Comparison of ENCODE assay signal across 9 cellular contexts in the genomic region with DNA sequence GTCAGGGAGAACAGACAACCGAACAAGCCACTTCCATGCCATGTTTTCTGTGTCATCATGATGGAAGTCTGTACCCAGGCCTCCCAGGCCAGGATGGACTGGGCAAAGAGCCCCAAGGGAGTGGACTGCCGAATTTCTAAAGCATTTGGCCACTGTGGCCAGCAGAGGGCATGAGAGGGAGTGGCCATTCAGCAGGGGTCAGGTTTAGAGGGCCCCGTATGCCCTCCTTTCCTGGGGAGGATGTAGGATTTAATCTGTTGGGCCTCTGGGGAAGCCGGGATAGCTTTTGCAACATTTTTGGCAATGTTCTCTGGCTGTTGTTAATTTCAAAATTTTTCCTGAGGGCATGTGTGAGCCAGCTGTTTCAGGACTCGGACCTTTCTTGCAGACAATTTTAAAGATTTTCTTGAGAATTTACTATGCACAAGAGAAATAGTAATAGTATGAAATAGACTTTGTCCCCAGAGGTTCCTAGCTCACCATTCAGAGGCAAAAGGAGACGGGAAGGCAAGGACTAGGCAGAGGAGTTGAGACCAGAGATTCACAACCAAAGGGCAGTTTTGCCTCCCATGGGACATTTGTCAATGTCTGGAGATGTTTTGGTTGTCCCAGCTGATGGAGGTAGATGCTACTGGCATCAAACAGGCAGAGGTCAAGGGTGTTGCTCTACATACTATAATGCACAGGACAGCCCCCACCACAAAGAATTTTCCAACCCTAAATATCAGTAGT. TPM values are rescaled to one million over a fixed set of nuclear protein-coding genes. Genes with fewer than 3 reads are reported as not detected.
DNase-seq lines count a peak whose midpoint lies in the region; ATAC-seq, FAIRE-seq and TF ChIP-seq lines count a peak whose summit lies in the region.
"Had no signal": no experiment of that assay in that cellular context is flagged by ENCODE, and none has a peak within 500 bp of the region (broad histone marks: within the 10 kb centered on the region; RNA-seq: fewer than 3 reads in every experiment).

No MANE protein-coding gene starts in this region.

- no peaks in the 10 kb centered on the region for H4K20me1 ChIP-seq in astrocyte (ENCODE audit: insufficient read depth, low read length)

- peak; percentile 56 for ATAC-seq in Right ventricle myocardium inferior
- no peak for ATAC-seq in HG02759 (IDR thresholded peaks at IDR 0.05; ENCODE audit: unreplicated experiment)
- ATAC-seq: CD8-positive, alpha-beta T cell had no signal

- no peak overlapping the region for H3K4me3 Mint-ChIP-seq in astrocyte (ENCODE audit: unreplicated experiment)
- H3K4me3 Mint-ChIP-seq: CD8-positive, alpha-beta T cell had no signal

- intact Hi-C loops in Right ventricle myocardium inferior (cut with DNase I) (no loop called here), cardiac septum (cut with DNase I) (no loop called here), vagina (cut with DNase I) (no loop called here)

- no peaks in the 10 kb centered on the region for H3K36me3 ChIP-seq in astrocyte (ENCODE audit: insufficient read depth, low read length)
- no peaks in the 10 kb centered on the region for H3K36me3 ChIP-seq in vagina

- H2AFZ ChIP-seq in astrocyte (ENCODE audit: low read depth, low read length): no peak overlapping the region

- H3K4me3 ChIP-seq in astrocyte (ENCODE audit: insufficient read depth, low read depth, low read length) (no peak overlapping the region), vagina (no peak overlapping the region)

- DNase-seq in Right ventricle myocardium inferior (ENCODE audit: missing footprints) (no peak), cardiac septum (ENCODE audit: low spot score) (no peak), astrocyte (ENCODE audit: low read depth) (no peak), iPS DF 4.7 (ENCODE audit: extremely low read depth, low spot score) (peak; percentile 19), vagina (ENCODE audit: extremely low spot score in 2 of 2) (no peak), NCI-H526 treated with DMSO at 0.1 percent for 48 hours (lab: John Stamatoyannopoulos, UW) (no peak)
- DNase-seq in activated T-cell treated with anti-CD3 and anti-CD28 coated beads, Interleukin-2, amount 50 U/mL, for 48 hours: no peak
- DNase-seq: CD8-positive, alpha-beta T cell had no signal

- H3K4me2 ChIP-seq in astrocyte (ENCODE audit: low read length): no peak overlapping the region

- no peaks in the 10 kb centered on the region for H3K79me2 ChIP-seq in astrocyte (ENCODE audit: insufficient read depth, low read length)

- no peaks in the 10 kb centered on the region for H3K9me3 ChIP-seq in astrocyte (ENCODE audit: insufficient read depth, low read depth, low read length)
- no peaks in the 10 kb centered on the region for H3K9me3 ChIP-seq in vagina

- H3K27ac ChIP-seq in astrocyte (ENCODE audit: low read depth, low read length) (no peak overlapping the region), vagina (peak overlapping the region; percentile 24)

- H3K4me1 ChIP-seq in astrocyte (ENCODE audit: insufficient read depth, low read length) (no peaks in the 10 kb centered on the region), vagina (peaks cover 3% of the 10 kb centered on the region)

- no peaks in the 10 kb centered on the region for H3K27me3 ChIP-seq in astrocyte (ENCODE audit: insufficient read depth, low read length)
- no peaks in the 10 kb centered on the region for H3K27me3 ChIP-seq in vagina

- FAIRE-seq in astrocyte (lab: Jason Lieb, UNC): no peak

- peaks cover 3% of the 10 kb centered on the region for H3K36me3 Mint-ChIP-seq in astrocyte (ENCODE audit: low read depth, unreplicated experiment)

- TF ChIP-seq CTCF in astrocyte (IDR thresholded peaks at IDR 0.05; ENCODE audit: insufficient read depth, low read depth, low read length): peak; percentile 30
- peak in 2 of 3 experiments; percentile 12 to 32 for TF ChIP-seq CTCF in vagina (IDR thresholded peaks at IDR 0.05)

- no peak for TF ChIP-seq POLR2A in vagina (IDR thresholded peaks at IDR 0.05)

- no peak overlapping the region for H3K9ac ChIP-seq in astrocyte (ENCODE audit: low read length)

- H3K4me1 Mint-ChIP-seq in astrocyte (ENCODE audit: low read depth, unreplicated experiment): no peaks in the 10 kb centered on the region

- peaks cover 35% of the 10 kb centered on the region for H3K27me3 Mint-ChIP-seq in astrocyte (ENCODE audit: low read depth, unreplicated experiment)

- peaks cover 5% of the 10 kb centered on the region for H3K9me3 Mint-ChIP-seq in astrocyte (ENCODE audit: unreplicated experiment)

- no peak overlapping the region for H3K27ac Mint-ChIP-seq in astrocyte (ENCODE audit: unreplicated experiment)
- H3K27ac Mint-ChIP-seq: CD8-positive, alpha-beta T cell had no signal

RNA-seq across cellular contexts. Expression of gene ACACB, which starts 18.0 kb away (rescaled TPM):
- total RNA-seq in Right ventricle myocardium inferior (150 TPM), cardiac septum (64.5 TPM), astrocyte (1.7 and 3.9 TPM in 2 replicates), vagina (130 TPM)

RNA-seq across cellular contexts. Expression of gene UNG, which starts 37.0 kb away (rescaled TPM):
- 26.9 TPM for total RNA-seq in Right ventricle myocardium inferior
- 25.5 TPM for total RNA-seq in cardiac septum
- total RNA-seq in astrocyte: 20.5 and 21.9 TPM in 2 replicates
- 29.2 TPM for total RNA-seq in vagina

RNA-seq across cellular contexts. Expression of gene ALKBH2, which starts 41.1 kb away (rescaled TPM):
- total RNA-seq in Right ventricle myocardium inferior (7.7 TPM), cardiac septum (9.7 TPM), astrocyte (5.1 and 6.0 TPM in 2 replicates), vagina (14.5 TPM)

Comparison
In these comparisons a context has a peak if more than half of its experiments do, and no peak if none do; other contexts are left out.
1. RNA of gene ACACB, which starts 18.0 kb away (total RNA-seq): 150 TPM in Right ventricle myocardium inferior (single experiment), 130 TPM in vagina (single experiment) and 64.5 TPM in cardiac septum (single experiment); 1.7 to 3.9 TPM in astrocyte; every median in the first group is over 10 times any median in the second.